8 cellular contexts compared by ENCODE assay signal in the genomic region with DNA sequence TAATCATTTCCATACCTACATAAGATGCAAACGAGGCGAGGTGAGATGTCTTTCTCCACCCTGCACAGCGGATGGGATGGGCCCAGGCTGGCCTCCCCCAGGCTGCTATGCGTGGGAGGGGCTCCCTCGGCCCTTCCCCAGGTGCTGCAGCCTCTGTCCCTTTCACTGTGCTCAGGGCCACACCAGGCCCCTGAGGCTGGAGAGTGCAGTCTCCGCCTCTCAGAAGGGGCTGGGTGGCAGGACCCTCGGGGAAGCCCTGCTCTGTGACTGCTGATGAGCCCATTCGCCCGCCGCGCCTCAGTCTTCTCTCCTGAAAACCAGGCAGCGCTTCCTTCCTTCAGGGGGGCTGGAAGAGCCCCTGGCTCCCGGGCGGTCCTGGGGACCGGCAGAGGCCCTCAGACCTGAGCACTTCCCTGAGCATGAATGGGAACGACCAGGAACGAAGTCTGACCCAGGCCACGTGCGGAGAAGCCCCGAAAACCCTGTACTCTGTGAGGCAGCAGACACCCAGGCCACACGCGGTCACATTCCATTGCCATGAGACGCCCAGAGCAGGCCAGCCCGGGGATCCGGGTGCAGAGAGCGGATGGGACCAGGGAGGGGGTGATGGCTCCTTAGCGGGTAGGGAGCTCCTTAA. TPM values are rescaled to one million over a fixed set of nuclear protein-coding genes. Genes with fewer than 3 reads are reported as not detected.
A peak's percentile ranks its signal among the peaks of the same experiment; 100 is the strongest.
DNase-seq lines count a peak whose midpoint lies in the region; ATAC-seq and TF ChIP-seq lines count a peak whose summit lies in the region.

No MANE protein-coding gene starts in this region.

- WGBS in upper lobe of left lung, 2 donors, result 52 to 72% methylated on average over 15 to 27 of the region's 27 CpGs

- TF ChIP-seq POLR2A in upper lobe of left lung (IDR thresholded peaks at IDR 0.05), result no peak

- no peak for TF ChIP-seq EP300 in Ishikawa (IDR thresholded peaks at IDR 0.05; ENCODE audit: borderline replicate concordance)
- no peak for TF ChIP-seq EP300 in upper lobe of left lung (IDR thresholded peaks at IDR 0.05)

- no peaks in the 10 kb centered on the region for H3K27me3 ChIP-seq in lower lobe of right lung (ENCODE audit: low read depth)
- H3K27me3 ChIP-seq in upper lobe of left lung, result no peaks in the 10 kb centered on the region

- TF ChIP-seq CTCF in coronary artery (IDR thresholded peaks at IDR 0.05) (no peak), lower lobe of right lung (IDR thresholded peaks at IDR 0.05) (no peak), upper lobe of left lung (IDR thresholded peaks at IDR 0.05) (no peak)

- H3K4me1 ChIP-seq in lower lobe of right lung, result peaks cover 72% of the 10 kb centered on the region
- peaks cover 69 to 79% (median 74%) of the 10 kb centered on the region in 4 donors for H3K4me1 ChIP-seq in upper lobe of left lung

- H3K9me3 ChIP-seq in lower lobe of right lung, result no peaks in the 10 kb centered on the region
- H3K9me3 ChIP-seq in upper lobe of left lung, result no peaks in the 10 kb centered on the region

- intact Hi-C loops in lower lobe of right lung (cut with DNase I), result no loop called here

- DNase-seq in coronary artery (ENCODE audit: low spot score) (peak; percentile 89), lower lobe of right lung (no peak), upper lobe of left lung (peak; percentile 54 to 70), Ammon's horn (ENCODE audit: low spot score) (no peak), NCI-H1105 treated with DMSO at 0.1 percent for 48 hours (lab: John Stamatoyannopoulos, UW) (no peak), NCI-H146 treated with DMSO at 0.1 percent for 48 hours (lab: John Stamatoyannopoulos, UW; ENCODE audit: unreplicated experiment) (no peak)

- H3K27ac ChIP-seq in coronary artery, result peak overlapping the region; percentile 56 to 86
- peak overlapping the region; percentile 46 for H3K27ac ChIP-seq in lower lobe of right lung
- peak overlapping the region in 2 of 4 donors; percentile 30 to 88 for H3K27ac ChIP-seq in upper lobe of left lung

- TF ChIP-seq RAD21 in Ishikawa (IDR thresholded peaks at IDR 0.05; ENCODE audit: low read depth), result no peak

- peak overlapping the region; percentile 29 for H3K4me3 ChIP-seq in coronary artery
- H3K4me3 ChIP-seq in lower lobe of right lung, result no peak overlapping the region
- no peak overlapping the region for H3K4me3 ChIP-seq in upper lobe of left lung

- H3K36me3 ChIP-seq in lower lobe of right lung (no peaks in the 10 kb centered on the region), upper lobe of left lung (no peaks in the 10 kb centered on the region)

- peak; percentile 47 to 61 for ATAC-seq in lower lobe of right lung
- peak; percentile 56 to 70 for ATAC-seq in upper lobe of left lung (ENCODE audit: low FRiP score in 2 of 2)
- no peak for ATAC-seq in HG03135 (IDR thresholded peaks at IDR 0.05; ENCODE audit: unreplicated experiment)

TF ChIP-seq in Ishikawa, 13 proteins besides CTCF, POLR2A, EP300 and RAD21:
- TF ChIP-seq NFIC (IDR thresholded peaks at IDR 0.05), result no peak
- TF ChIP-seq TAF1 (IDR thresholded peaks at IDR 0.05; ENCODE audit: low read depth), result no peak
- TF ChIP-seq YY1 (IDR thresholded peaks at IDR 0.05; ENCODE audit: low read depth), result no peak
- no peak for TF ChIP-seq FOXM1 (IDR thresholded peaks at IDR 0.05; ENCODE audit: borderline replicate concordance, low read depth)
- peak; percentile 50; the same call in 1 of the 2 replicates for TF ChIP-seq ZBTB7A (IDR thresholded peaks at IDR 0.05; ENCODE audit: low read depth)
- peak; percentile 81 for TF ChIP-seq TEAD4 (IDR thresholded peaks at IDR 0.05)
- TF ChIP-seq, protein P1, sequence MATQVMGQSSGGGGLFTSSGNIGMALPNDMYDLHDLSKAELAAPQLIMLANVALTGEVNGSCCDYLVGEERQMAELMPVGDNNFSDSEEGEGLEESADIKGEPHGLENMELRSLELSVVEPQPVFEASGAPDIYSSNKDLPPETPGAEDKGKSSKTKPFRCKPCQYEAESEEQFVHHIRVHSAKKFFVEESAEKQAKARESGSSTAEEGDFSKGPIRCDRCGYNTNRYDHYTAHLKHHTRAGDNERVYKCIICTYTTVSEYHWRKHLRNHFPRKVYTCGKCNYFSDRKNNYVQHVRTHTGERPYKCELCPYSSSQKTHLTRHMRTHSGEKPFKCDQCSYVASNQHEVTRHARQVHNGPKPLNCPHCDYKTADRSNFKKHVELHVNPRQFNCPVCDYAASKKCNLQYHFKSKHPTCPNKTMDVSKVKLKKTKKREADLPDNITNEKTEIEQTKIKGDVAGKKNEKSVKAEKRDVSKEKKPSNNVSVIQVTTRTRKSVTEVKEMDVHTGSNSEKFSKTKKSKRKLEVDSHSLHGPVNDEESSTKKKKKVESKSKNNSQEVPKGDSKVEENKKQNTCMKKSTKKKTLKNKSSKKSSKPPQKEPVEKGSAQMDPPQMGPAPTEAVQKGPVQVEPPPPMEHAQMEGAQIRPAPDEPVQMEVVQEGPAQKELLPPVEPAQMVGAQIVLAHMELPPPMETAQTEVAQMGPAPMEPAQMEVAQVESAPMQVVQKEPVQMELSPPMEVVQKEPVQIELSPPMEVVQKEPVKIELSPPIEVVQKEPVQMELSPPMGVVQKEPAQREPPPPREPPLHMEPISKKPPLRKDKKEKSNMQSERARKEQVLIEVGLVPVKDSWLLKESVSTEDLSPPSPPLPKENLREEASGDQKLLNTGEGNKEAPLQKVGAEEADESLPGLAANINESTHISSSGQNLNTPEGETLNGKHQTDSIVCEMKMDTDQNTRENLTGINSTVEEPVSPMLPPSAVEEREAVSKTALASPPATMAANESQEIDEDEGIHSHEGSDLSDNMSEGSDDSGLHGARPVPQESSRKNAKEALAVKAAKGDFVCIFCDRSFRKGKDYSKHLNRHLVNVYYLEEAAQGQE (IDR thresholded peaks at IDR 0.05; ENCODE audit: low read depth), result no peak
- TF ChIP-seq, protein P2, sequence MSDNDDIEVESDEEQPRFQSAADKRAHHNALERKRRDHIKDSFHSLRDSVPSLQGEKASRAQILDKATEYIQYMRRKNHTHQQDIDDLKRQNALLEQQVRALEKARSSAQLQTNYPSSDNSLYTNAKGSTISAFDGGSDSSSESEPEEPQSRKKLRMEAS (IDR thresholded peaks at IDR 0.05), result peak; percentile 99
- TF ChIP-seq CEBPB (IDR thresholded peaks at IDR 0.05), result no peak
- TF ChIP-seq TCF12 (IDR thresholded peaks at IDR 0.05; ENCODE audit: low read depth), result 0 out of 2 replicates have a peak, but pooled peaks have one; percentile 13
- no peak for TF ChIP-seq EGR1 (IDR thresholded peaks at IDR 0.05)
- TF ChIP-seq, protein P3, sequence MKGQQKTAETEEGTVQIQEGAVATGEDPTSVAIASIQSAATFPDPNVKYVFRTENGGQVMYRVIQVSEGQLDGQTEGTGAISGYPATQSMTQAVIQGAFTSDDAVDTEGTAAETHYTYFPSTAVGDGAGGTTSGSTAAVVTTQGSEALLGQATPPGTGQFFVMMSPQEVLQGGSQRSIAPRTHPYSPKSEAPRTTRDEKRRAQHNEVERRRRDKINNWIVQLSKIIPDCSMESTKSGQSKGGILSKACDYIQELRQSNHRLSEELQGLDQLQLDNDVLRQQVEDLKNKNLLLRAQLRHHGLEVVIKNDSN (IDR thresholded peaks at IDR 0.05), result peak; percentile 94
- TF ChIP-seq CREB1 (IDR thresholded peaks at IDR 0.05; ENCODE audit: low read depth), result no peak
TF ChIP-seq in Ishikawa: peak in this region for 5.

RNA-seq across cellular contexts. Expression of a gene that starts 21.9 kb away (rescaled TPM):
- total RNA-seq in lower lobe of right lung, result 91.4 TPM
- 100 to 1,000 TPM in 4 of 6 donors, 10 to 100 TPM in 2; 49.6 to 175 (median 110) TPM for total RNA-seq in upper lobe of left lung

Comparison
In these comparisons a context has a peak if more than half of its experiments do, and no peak if none do; other contexts are left out.
1. DNase-seq: peak in coronary artery (single experiment) and upper lobe of left lung (2 of 2); none in lower lobe of right lung (single experiment), Ammon's horn (single experiment), NCI-H1105 treated with DMSO at 0.1 percent for 48 hours (single experiment) and NCI-H146 treated with DMSO at 0.1 percent for 48 hours (single experiment).